Comparison of ENCODE assay signal across 1 cellular context in genomic region chr19:10858204-10858828, GRCh38.
TF ChIP-seq lines count a peak whose summit lies in the region.

No MANE protein-coding gene starts in this region.

TF ChIP-seq in liver, 16 proteins besides CTCF, POLR2A, EP300 and RAD21 (continued from another document):
- no peak for TF ChIP-seq REST (IDR thresholded peaks at IDR 0.05)
